In genomic region chr12:68290126-68290525, GRCh38 we compare ENCODE assay signal across 10 cellular contexts. TPM values are rescaled to one million over a fixed set of nuclear protein-coding genes. Genes with fewer than 3 reads are reported as not detected.
DNase-seq lines count a peak whose midpoint lies in the region; ATAC-seq and TF ChIP-seq lines count a peak whose summit lies in the region.
"Had no signal": no experiment of that assay in that cellular context is flagged by ENCODE, and none has a peak within 500 bp of the region (broad histone marks: within the 10 kb centered on the region; RNA-seq: fewer than 3 reads in every experiment).

No MANE protein-coding gene starts in this region.

- H3K36me3 Mint-ChIP-seq in natural killer cell treated with Interleukin-12 subunit alpha and Interleukin-12 subunit beta and Interleukin-15 and Interleukin-18, amount 100 ng/mL, for 72 hours, result no peaks in the 10 kb centered on the region

- DNase-seq in natural killer cell treated with Interleukin-12 subunit alpha and Interleukin-12 subunit beta and Interleukin-15 and Interleukin-18, amount 100 ng/mL, for 72 hours (ENCODE audit: low spot score), result no peak
- DNase-seq in left lobe of liver (ENCODE audit: low spot score) (no peak), NCI-H1436 (lab: John Stamatoyannopoulos, UW) (no peak), MV-4-11 (lab: John Stamatoyannopoulos, UW) (no peak), epidermal melanocyte (ENCODE audit: insufficient read length, low spot score) (no peak)
- DNase-seq: GOT3 had no signal

- ATAC-seq in GM19025 (IDR thresholded peaks at IDR 0.05; ENCODE audit: low read depth, unreplicated experiment) (peak; percentile 97), HG02798 (IDR thresholded peaks at IDR 0.05; ENCODE audit: poor library complexity, unreplicated experiment) (peak; percentile 99), SK-N-SH treated with all-trans-retinoic acid at 6 μM for 48 hours (peak; percentile 36; the same call in 2 of the 3 replicates), left lobe of liver (no peak)
- peak; percentile 74 to 98 for ATAC-seq in natural killer cell treated with Interleukin-12 subunit alpha and Interleukin-12 subunit beta and Interleukin-15 and Interleukin-18, amount 100 ng/mL, for 72 hours

- no peaks in the 10 kb centered on the region for H3K27me3 Mint-ChIP-seq in natural killer cell treated with Interleukin-12 subunit alpha and Interleukin-12 subunit beta and Interleukin-15 and Interleukin-18, amount 100 ng/mL, for 72 hours

- H3K27ac Mint-ChIP-seq in natural killer cell treated with Interleukin-12 subunit alpha and Interleukin-12 subunit beta and Interleukin-15 and Interleukin-18, amount 100 ng/mL, for 72 hours, result peak overlapping the region; percentile 43 to 67

- peaks cover 7 to 23% of the 10 kb centered on the region in 2 donors for H3K4me1 Mint-ChIP-seq in natural killer cell treated with Interleukin-12 subunit alpha and Interleukin-12 subunit beta and Interleukin-15 and Interleukin-18, amount 100 ng/mL, for 72 hours (ENCODE audit: low read depth in 2 of 2)

- H3K4me3 Mint-ChIP-seq in natural killer cell treated with Interleukin-12 subunit alpha and Interleukin-12 subunit beta and Interleukin-15 and Interleukin-18, amount 100 ng/mL, for 72 hours, result peak overlapping the region; percentile 66

- no peaks in the 10 kb centered on the region for H3K9me3 Mint-ChIP-seq in natural killer cell treated with Interleukin-12 subunit alpha and Interleukin-12 subunit beta and Interleukin-15 and Interleukin-18, amount 100 ng/mL, for 72 hours

TF ChIP-seq in SK-N-SH treated with all-trans-retinoic acid at 6 μM for 48 hours, 23 proteins besides CTCF, POLR2A, EP300 and RAD21:
- TF ChIP-seq ARNTL (CRISPR knock-in tag; IDR thresholded peaks at IDR 0.05; ENCODE audit: borderline replicate concordance, low read depth), result no peak
- peak; percentile 38; the same call in 1 of the 2 replicates for TF ChIP-seq ISL1 (CRISPR knock-in tag; IDR thresholded peaks at IDR 0.05)
- TF ChIP-seq, protein P1, sequence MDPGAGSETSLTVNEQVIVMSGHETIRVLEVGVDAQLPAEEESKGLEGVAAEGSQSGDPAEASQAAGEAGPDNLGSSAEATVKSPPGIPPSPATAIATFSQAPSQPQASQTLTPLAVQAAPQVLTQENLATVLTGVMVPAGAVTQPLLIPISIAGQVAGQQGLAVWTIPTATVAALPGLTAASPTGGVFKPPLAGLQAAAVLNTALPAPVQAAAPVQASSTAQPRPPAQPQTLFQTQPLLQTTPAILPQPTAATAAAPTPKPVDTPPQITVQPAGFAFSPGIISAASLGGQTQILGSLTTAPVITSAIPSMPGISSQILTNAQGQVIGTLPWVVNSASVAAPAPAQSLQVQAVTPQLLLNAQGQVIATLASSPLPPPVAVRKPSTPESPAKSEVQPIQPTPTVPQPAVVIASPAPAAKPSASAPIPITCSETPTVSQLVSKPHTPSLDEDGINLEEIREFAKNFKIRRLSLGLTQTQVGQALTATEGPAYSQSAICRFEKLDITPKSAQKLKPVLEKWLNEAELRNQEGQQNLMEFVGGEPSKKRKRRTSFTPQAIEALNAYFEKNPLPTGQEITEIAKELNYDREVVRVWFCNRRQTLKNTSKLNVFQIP (CRISPR knock-in tag; IDR thresholded peaks at IDR 0.05; ENCODE audit: borderline replicate concordance, low read depth), result no peak
TF ChIP-seq in SK-N-SH treated with all-trans-retinoic acid at 6 μM for 48 hours: peak in this region for 1.

RNA-seq across cellular contexts. Expression of gene IL22, which starts 36.7 kb away (rescaled TPM):
- total RNA-seq in natural killer cell treated with Interleukin-12 subunit alpha and Interleukin-12 subunit beta and Interleukin-15 and Interleukin-18, amount 100 ng/mL, for 72 hours, result 1 to 10 TPM; 1.0 to 3.4 TPM
- not detected for total RNA-seq in left lobe of liver
- total RNA-seq: SK-MEL-5 had no signal

RNA-seq across cellular contexts. Expression of gene MDM1, which starts 42.0 kb away (rescaled TPM):
- 10 to 100 TPM; 34.1 to 60.0 TPM for total RNA-seq in natural killer cell treated with Interleukin-12 subunit alpha and Interleukin-12 subunit beta and Interleukin-15 and Interleukin-18, amount 100 ng/mL, for 72 hours
- total RNA-seq in left lobe of liver, result 4.6 TPM
